17 cellular contexts compared by ENCODE assay signal in genomic region chr1:246350745-246351144, GRCh38.
A peak's percentile ranks its signal among the peaks of the same experiment; 100 is the strongest.
DNase-seq lines count a peak whose midpoint lies in the region; ATAC-seq, FAIRE-seq and TF ChIP-seq lines count a peak whose summit lies in the region.
"Had no signal": no experiment of that assay in that cellular context is flagged by ENCODE, and none has a peak within 500 bp of the region (broad histone marks: within the 10 kb centered on the region; RNA-seq: fewer than 3 reads in every experiment).

No MANE protein-coding gene starts in this region.

- no TSS peak for BruUV-seq in K562 (replicated peaks; lab: Mats Ljungman, UMichigan)

- H2AFZ ChIP-seq in K562 (ENCODE audit: low read depth, low read length) (0 out of 2 replicates have a peak overlapping the region, but pooled peaks have one; percentile 1), keratinocyte (ENCODE audit: control insufficient read depth, low read length) (no peak overlapping the region), smooth muscle cell (ENCODE audit: low read depth) (no peak overlapping the region)
- H2AFZ ChIP-seq: GM23248 had no signal

- H3K36me3 ChIP-seq in left ventricle myocardium inferior (no peaks in the 10 kb centered on the region), K562 (ENCODE audit: control insufficient read depth, insufficient read depth, low read length) (no peaks in the 10 kb centered on the region), keratinocyte (ENCODE audit: control insufficient read depth in 2 of 2, extremely low read depth in 1 of 2, insufficient read depth in 2 of 2, low read length in 2 of 2) (peaks cover 0 to 2% of the 10 kb centered on the region in 2 experiments), smooth muscle cell (ENCODE audit: low read depth) (no peaks in the 10 kb centered on the region), breast epithelium (no peaks in the 10 kb centered on the region)
- H3K36me3 ChIP-seq: BE2C, HAP-1 had no signal

- TF ChIP-seq EP300 in K562 (IDR thresholded peaks at IDR 0.05; ENCODE audit: low read length), result peak; percentile 40; the same call in 1 of the 2 replicates

- FAIRE-seq in K562 (lab: Jason Lieb, UNC) (peak; percentile 79), keratinocyte (lab: Jason Lieb, UNC) (peak; percentile 36)
- FAIRE-seq: G401.6, GM12892, GM18507 had no signal

- ATAC-seq in left ventricle myocardium superior (peak; percentile 61), K562 (peak; percentile 62)

- H3K4me1 ChIP-seq in left ventricle myocardium inferior (peaks cover 11% of the 10 kb centered on the region), K562 (replicated peaks in 1 of 2; ENCODE audit: control insufficient read depth in 2 of 2, insufficient read depth in 2 of 2, low read length in 2 of 2) (peaks cover 0 to 10% of the 10 kb centered on the region in 2 experiments; a peak in 2 of 5 replicates), keratinocyte (ENCODE audit: control insufficient read depth, extremely low read depth, insufficient read depth, low read length) (no peaks in the 10 kb centered on the region), smooth muscle cell (ENCODE audit: low read depth) (peaks cover 4% of the 10 kb centered on the region), breast epithelium (no peaks in the 10 kb centered on the region)
- H3K4me1 ChIP-seq: HAP-1 had no signal

- no peak overlapping the region; the same call in 1 of the 2 replicates for H3K4me2 ChIP-seq in K562 (ENCODE audit: insufficient read depth, low read length)
- H3K4me2 ChIP-seq in keratinocyte (ENCODE audit: control insufficient read depth, extremely low read depth, insufficient read depth, low read depth, low read length), result no peak overlapping the region
- H3K4me2 ChIP-seq in smooth muscle cell, result peak overlapping the region; percentile 37

- H3K27ac ChIP-seq in left ventricle myocardium inferior (replicated peaks) (no peak overlapping the region), K562 (ENCODE audit: extremely low read depth, low read depth, low read length) (no peak overlapping the region), keratinocyte (ENCODE audit: control insufficient read depth, insufficient read depth, low read length) (no peak overlapping the region), smooth muscle cell (ENCODE audit: low read depth) (no peak overlapping the region), breast epithelium (no peak overlapping the region)
- H3K27ac ChIP-seq: GM23248 had no signal

- peaks cover 3% of the 10 kb centered on the region for H3K9me3 ChIP-seq in left ventricle myocardium inferior (replicated peaks)
- H3K9me3 ChIP-seq in K562 (replicated peaks; ENCODE audit: control insufficient read depth, insufficient read depth, low read depth, low read length), result no peaks in the 10 kb centered on the region
- H3K9me3 ChIP-seq in keratinocyte (ENCODE audit: control insufficient read depth, low read depth, low read length), result no peaks in the 10 kb centered on the region
- no peaks in the 10 kb centered on the region for H3K9me3 ChIP-seq in smooth muscle cell (replicated peaks; ENCODE audit: low read depth)
- no peaks in the 10 kb centered on the region for H3K9me3 ChIP-seq in breast epithelium
- H3K9me3 ChIP-seq: BE2C, Caco-2, HAP-1 had no signal

- H3K27me3 ChIP-seq in left ventricle myocardium inferior (ENCODE audit: low read depth) (no peaks in the 10 kb centered on the region), K562 (ENCODE audit: control insufficient read depth in 2 of 2, insufficient read depth in 2 of 2, low read length in 2 of 2) (no peaks in the 10 kb centered on the region), keratinocyte (ENCODE audit: control insufficient read depth, extremely low read depth, insufficient read depth, low read length) (no peaks in the 10 kb centered on the region), smooth muscle cell (ENCODE audit: low read depth) (no peaks in the 10 kb centered on the region), breast epithelium (no peaks in the 10 kb centered on the region)
- H3K27me3 ChIP-seq: BE2C had no signal

- H3K9me1 ChIP-seq in K562 (ENCODE audit: control insufficient read depth, insufficient read depth, low read length) (no peaks in the 10 kb centered on the region), keratinocyte (ENCODE audit: control insufficient read depth, extremely low read depth, insufficient read depth, low read length) (no peaks in the 10 kb centered on the region)

- TF ChIP-seq CTCF in left ventricle myocardium inferior (IDR thresholded peaks at IDR 0.05; ENCODE audit: borderline replicate concordance) (no peak), K562 (IDR thresholded peaks at IDR 0.05 in 2 of 3, conservative IDR thresholded peaks at IDR 0.05 in 1 of 3; ENCODE audit: insufficient read depth in 2 of 3, low read depth in 1 of 3, low read length in 3 of 3) (no peak), keratinocyte (optimal IDR thresholded peaks at IDR 0.05 in 1 of 3, IDR thresholded peaks at IDR 0.05 in 1 of 3, conservative IDR thresholded peaks at IDR 0.05 in 1 of 3; ENCODE audit: extremely low read depth in 1 of 3, insufficient read depth in 2 of 3, low read length in 3 of 3) (no peak), smooth muscle cell (IDR thresholded peaks at IDR 0.05; ENCODE audit: borderline replicate concordance, insufficient read depth, poor library complexity, severe bottlenecking) (no peak), breast epithelium (IDR thresholded peaks at IDR 0.05) (no peak)

- DNase-seq in left ventricle myocardium superior (no peak), left ventricle myocardium inferior (no peak), K562 (ENCODE audit: extremely low read depth in 1 of 4, low spot score in 3 of 4) (no peak), keratinocyte (ENCODE audit: low read depth, low spot score) (no peak), smooth muscle cell (lab: John Stamatoyannopoulos, UW; ENCODE audit: unreplicated experiment) (no peak), HuH-7 (ENCODE audit: low spot score) (no peak), breast epithelium (ENCODE audit: low spot score in 2 of 2) (no peak), NCI-H1436 treated with DMSO at 0.1 percent for 48 hours (lab: John Stamatoyannopoulos, UW) (no peak)
- DNase-seq: BE2C; C1 segment of cervical spinal cord; Caco-2; CD4-positive, CD25-positive, alpha-beta regulatory T cell; GM23248 had no signal

- H4K20me1 ChIP-seq in K562 (replicated peaks; ENCODE audit: control insufficient read depth, insufficient read depth, low read length) (no peaks in the 10 kb centered on the region), keratinocyte (ENCODE audit: control insufficient read depth, extremely low read depth, insufficient read depth, low read length) (no peaks in the 10 kb centered on the region), smooth muscle cell (ENCODE audit: low read depth) (peaks cover 4% of the 10 kb centered on the region)

- no peaks in the 10 kb centered on the region for H3K79me2 ChIP-seq in K562 (ENCODE audit: control insufficient read depth, insufficient read depth, low read length)
- peaks cover 3% of the 10 kb centered on the region for H3K79me2 ChIP-seq in keratinocyte (ENCODE audit: control insufficient read depth, insufficient read depth, low read length)
- peaks cover 24% of the 10 kb centered on the region for H3K79me2 ChIP-seq in smooth muscle cell (ENCODE audit: low read depth)

- POLR2A ChIA-PET in K562 (lab: Yijun Ruan, JAX), result interaction anchor here (1.3 to 1.8 kb wide), 3 partner anchors 8 to 18 kb away, joined by 3 to 8 read pairs (median 6); no protein-coding TSS in a partner anchor

- intact Hi-C loops in left ventricle myocardium superior (cut with micrococcal nuclease), result no loop called here
- intact Hi-C loops in left ventricle myocardium inferior (cut with micrococcal nuclease), result no loop called here
- intact Hi-C loops in K562 (cut with micrococcal nuclease), result no loop called here
- intact Hi-C loops in breast epithelium (cut with DNase I; ENCODE audit: low total_unique reads), result no loop called here

- H3K9ac ChIP-seq in K562 (ENCODE audit: insufficient read depth in 1 of 2, low read depth in 2 of 2, low read length in 2 of 2) (no peak overlapping the region), keratinocyte (ENCODE audit: control insufficient read depth, extremely low read depth, insufficient read depth, low read length) (no peak overlapping the region), smooth muscle cell (ENCODE audit: low read depth) (no peak overlapping the region)
- H3K9ac ChIP-seq: GM23248 had no signal

- H3F3A ChIP-seq in smooth muscle cell (ENCODE audit: low read depth), result peaks cover under 1% of the 10 kb centered on the region

- H3K4me3 ChIP-seq in left ventricle myocardium inferior (no peak overlapping the region), K562 (no peak overlapping the region), keratinocyte (ENCODE audit: control insufficient read depth in 2 of 3, extremely low read depth in 1 of 3, insufficient read depth in 2 of 3, low read depth in 1 of 3, low read length in 3 of 3) (no peak overlapping the region), smooth muscle cell (no peak overlapping the region), breast epithelium (no peak overlapping the region)
- H3K4me3 ChIP-seq: GM23248, HAP-1 had no signal

- 6% methylated on average over 6 of the region's 6 CpGs for WGBS in K562 (ENCODE audit: insufficient coverage, low coverage, missing lambda C conversion rate)
- WGBS in smooth muscle cell (ENCODE audit: low lambda C conversion rate), result 33% methylated on average over 6 of the region's 6 CpGs

- CTCF ChIA-PET in K562 (lab: Yijun Ruan, JAX; ENCODE audit: low intra/inter-chr PET ratio), result no interaction called here

- TF ChIP-seq POLR2A in K562 (conservative IDR thresholded peaks at IDR 0.05) (no peak), breast epithelium (IDR thresholded peaks at IDR 0.05) (no peak)

- no peak for TF ChIP-seq RAD21 in K562 (CRISPR knock-in tag; conservative IDR thresholded peaks at IDR 0.05 in 1 of 2, IDR thresholded peaks at IDR 0.05 in 1 of 2)

- in situ Hi-C loops in K562 (cut with MboI), result no loop called here

- dilution Hi-C loops in keratinocyte (cut with MboI; ENCODE audit: extremely low pct_ligation_motif_present, low sequenced_read_pairs), result no loop called here

TF ChIP-seq in K562, 482 proteins besides CTCF, POLR2A, EP300 and RAD21 (continues in another document):
- TF ChIP-seq KLF10 (CRISPR knock-in tag; IDR thresholded peaks at IDR 0.05) (no peak), SOX6 (IDR thresholded peaks at IDR 0.05) (peak; percentile 68; the same call in 1 of the 2 replicates), CBFA2T2 (conservative IDR thresholded peaks at IDR 0.05) (0 out of 2 replicates have a peak, but pooled peaks have one; percentile 17), HMBOX1 (IDR thresholded peaks at IDR 0.05) (0 out of 2 replicates have a peak, but pooled peaks have one; percentile 13)
